Comparison of ENCODE assay signal across 8 cellular contexts in the genomic region with DNA sequence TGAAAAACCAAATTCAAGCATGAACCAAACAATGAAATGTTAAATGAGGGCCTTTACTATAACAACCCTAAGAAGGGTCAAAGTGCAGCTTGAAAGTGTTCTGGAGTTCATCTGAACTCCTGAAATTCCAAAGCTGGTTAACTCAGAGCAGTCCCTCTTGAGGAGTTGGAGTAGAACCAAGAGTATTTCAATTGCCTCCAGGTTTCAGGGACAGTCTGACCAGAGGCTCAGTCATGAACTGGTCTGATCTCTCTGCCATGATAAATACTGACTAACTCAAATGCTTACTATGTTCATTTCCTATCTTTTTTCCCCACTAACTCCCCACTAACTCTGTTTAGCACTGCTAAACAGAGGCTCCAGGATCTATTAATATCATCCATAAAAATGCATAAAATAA. TPM values are rescaled to one million over a fixed set of nuclear protein-coding genes. Genes with fewer than 3 reads are reported as not detected.
DNase-seq lines count a peak whose midpoint lies in the region; ATAC-seq and TF ChIP-seq lines count a peak whose summit lies in the region.

No MANE protein-coding gene starts in this region.

- H2AK5ac ChIP-seq in neuronal stem cell (ENCODE audit: low read depth, low read length): no peak overlapping the region

- POLR2A ChIA-PET in RWPE1 (lab: Yijun Ruan, JAX; ENCODE audit: low non-redundant PET): no interaction called here

- peaks cover 4% of the 10 kb centered on the region for H3K79me1 ChIP-seq in neuronal stem cell (ENCODE audit: low read depth, low read length)

- no peak overlapping the region for H3K18ac ChIP-seq in neuronal stem cell (ENCODE audit: low read length)

- H4K91ac ChIP-seq in neuronal stem cell (ENCODE audit: low read depth, low read length, poor library complexity): no peak overlapping the region

- no peak for TF ChIP-seq POLR2A in esophagus squamous epithelium (IDR thresholded peaks at IDR 0.05)

- CTCF ChIA-PET in RWPE1 (lab: Yijun Ruan, JAX): no interaction called here

- H3K4me3 ChIP-seq in GM08714 (ENCODE audit: low read length) (peak overlapping the region; percentile 36), esophagus squamous epithelium (peak overlapping the region in 1 of 4 donors; percentile 43), skeletal muscle satellite cell (ENCODE audit: low read length) (peak overlapping the region; percentile 55), neuronal stem cell (ENCODE audit: low read length in 2 of 2) (no peak overlapping the region)

- no peak overlapping the region for H2BK120ac ChIP-seq in neuronal stem cell (ENCODE audit: low read depth, low read length)

- TF ChIP-seq CTCF in RWPE1 (conservative IDR thresholded peaks at IDR 0.05; ENCODE audit: low read depth) (no peak), esophagus squamous epithelium (IDR thresholded peaks at IDR 0.05) (no peak)

- H3K4me2 ChIP-seq in skeletal muscle satellite cell (ENCODE audit: low read length) (peak overlapping the region; percentile 78), neuronal stem cell (ENCODE audit: insufficient read depth, low read length, poor library complexity, severe bottlenecking) (no peak overlapping the region)

- H3K9ac ChIP-seq in skeletal muscle satellite cell (ENCODE audit: low read depth, low read length): peak overlapping the region; percentile 76
- no peak overlapping the region for H3K9ac ChIP-seq in neuronal stem cell (ENCODE audit: low read depth, low read length, poor library complexity)

- no peak overlapping the region for H3K23ac ChIP-seq in neuronal stem cell (ENCODE audit: low read depth, low read length, poor library complexity)

- no peak overlapping the region for H3K4ac ChIP-seq in neuronal stem cell (ENCODE audit: low read length)

- H3K9me3 ChIP-seq in esophagus squamous epithelium (no peaks in the 10 kb centered on the region), skeletal muscle satellite cell (replicated peaks; ENCODE audit: low read length) (no peaks in the 10 kb centered on the region), neuronal stem cell (replicated peaks in 1 of 2; ENCODE audit: control insufficient read depth in 2 of 2, insufficient read depth in 1 of 2, low read depth in 1 of 2, low read length in 2 of 2) (no peaks in the 10 kb centered on the region)

- H2BK12ac ChIP-seq in neuronal stem cell (ENCODE audit: low read length): no peak overlapping the region

- ATAC-seq in GM18858 (IDR thresholded peaks at IDR 0.05; ENCODE audit: unreplicated experiment): no peak

- DNase-seq in RWPE1 (ENCODE audit: low spot score): peak; percentile 31
- DNase-seq in esophagus squamous epithelium (lab: John Stamatoyannopoulos, UW): no peak
- no peak for DNase-seq in SW 1271 (lab: John Stamatoyannopoulos, UW)
- no peak for DNase-seq in neuronal stem cell (ENCODE audit: low spot score)
- no peak for DNase-seq in central memory CD4-positive, alpha-beta T cell

- no peak overlapping the region for H2BK15ac ChIP-seq in neuronal stem cell (ENCODE audit: low read length)

- H2AFZ ChIP-seq in neuronal stem cell (ENCODE audit: low read length): no peak overlapping the region

- H3K27ac ChIP-seq in RWPE1 (peak overlapping the region; percentile 75), esophagus squamous epithelium (peak overlapping the region; percentile 68 to 76 (median 74)), neuronal stem cell (replicated peaks; ENCODE audit: low read length) (no peak overlapping the region)

- no peak overlapping the region for H4K8ac ChIP-seq in neuronal stem cell (ENCODE audit: low read depth, low read length)

- intact Hi-C loops in esophagus squamous epithelium (cut with DNase I): no loop called here

- H3K36me3 ChIP-seq in esophagus squamous epithelium (no peaks in the 10 kb centered on the region), skeletal muscle satellite cell (ENCODE audit: insufficient read depth, low read length) (peaks cover 4% of the 10 kb centered on the region), neuronal stem cell (replicated peaks in 1 of 2; ENCODE audit: control insufficient read depth in 2 of 2, insufficient read depth in 2 of 2, low read length in 2 of 2) (peaks cover 0 to 41% of the 10 kb centered on the region in 2 donors)

- H2BK5ac ChIP-seq in neuronal stem cell (ENCODE audit: low read length): no peak overlapping the region

- H3K4me1 ChIP-seq in esophagus squamous epithelium: peaks cover 51 to 84% (median 68%) of the 10 kb centered on the region in 3 donors
- H3K4me1 ChIP-seq in skeletal muscle satellite cell (ENCODE audit: control insufficient read depth, insufficient read depth, low read length): peaks cover 59% of the 10 kb centered on the region
- H3K4me1 ChIP-seq in neuronal stem cell (ENCODE audit: control insufficient read depth in 2 of 2, insufficient read depth in 1 of 2, low read depth in 1 of 2, low read length in 2 of 2): peaks cover 9 to 18% of the 10 kb centered on the region in 2 donors

- no peak overlapping the region for H3K14ac ChIP-seq in neuronal stem cell (ENCODE audit: low read length)

- H3K27me3 ChIP-seq in esophagus squamous epithelium (no peaks in the 10 kb centered on the region), skeletal muscle satellite cell (ENCODE audit: control insufficient read depth, insufficient read depth, low read length) (no peaks in the 10 kb centered on the region), neuronal stem cell (ENCODE audit: control insufficient read depth in 3 of 3, insufficient read depth in 3 of 3, low read depth in 1 of 3, low read length in 3 of 3) (no peaks in the 10 kb centered on the region)

RNA-seq across cellular contexts. Expression of a gene that starts 2.7 kb away (rescaled TPM):
- total RNA-seq in esophagus squamous epithelium: 100 to 1,000 TPM in 3 of 4 donors, 10 to 100 TPM in 1; 84.2 to 137 (median 111) TPM
- total RNA-seq in skeletal muscle satellite cell (2012; rRNA removed): 167 and 180 TPM in 2 replicates
- 68.1 TPM for polyA plus RNA-seq in neuronal stem cell (2013, experiment 1 of 2)
- 69.0 TPM for polyA plus RNA-seq in neuronal stem cell (2013, experiment 2 of 2)

RNA-seq across cellular contexts. Expression of a gene that starts 59.9 kb away (rescaled TPM):
- 10 to 100 TPM; 26.0 to 45.9 (median 30.5) TPM for total RNA-seq in esophagus squamous epithelium
- 17.2 and 24.7 TPM in 2 replicates for total RNA-seq in skeletal muscle satellite cell (2012; rRNA removed)
- polyA plus RNA-seq in neuronal stem cell (2013, experiment 1 of 2): 17.8 TPM
- 17.4 TPM for polyA plus RNA-seq in neuronal stem cell (2013, experiment 2 of 2)

Comparison
In these comparisons a context has a peak if more than half of its experiments do, and no peak if none do; other contexts are left out.
1. H3K4me3 ChIP-seq: peak in GM08714 (single experiment) and skeletal muscle satellite cell (single experiment); none in neuronal stem cell (0 of 2).